In genomic region chr3:136135039-136135802, GRCh38 we compare ENCODE assay signal across 1 cellular context.
TF ChIP-seq lines count a peak whose summit lies in the region.

No MANE protein-coding gene starts in this region.

TF ChIP-seq in SK-N-SH, 30 proteins besides CTCF, POLR2A, EP300 and RAD21 (continued from another document):
- no peak for TF ChIP-seq USF1 (IDR thresholded peaks at IDR 0.05; ENCODE audit: borderline replicate concordance, low read depth)
